In the genomic region with DNA sequence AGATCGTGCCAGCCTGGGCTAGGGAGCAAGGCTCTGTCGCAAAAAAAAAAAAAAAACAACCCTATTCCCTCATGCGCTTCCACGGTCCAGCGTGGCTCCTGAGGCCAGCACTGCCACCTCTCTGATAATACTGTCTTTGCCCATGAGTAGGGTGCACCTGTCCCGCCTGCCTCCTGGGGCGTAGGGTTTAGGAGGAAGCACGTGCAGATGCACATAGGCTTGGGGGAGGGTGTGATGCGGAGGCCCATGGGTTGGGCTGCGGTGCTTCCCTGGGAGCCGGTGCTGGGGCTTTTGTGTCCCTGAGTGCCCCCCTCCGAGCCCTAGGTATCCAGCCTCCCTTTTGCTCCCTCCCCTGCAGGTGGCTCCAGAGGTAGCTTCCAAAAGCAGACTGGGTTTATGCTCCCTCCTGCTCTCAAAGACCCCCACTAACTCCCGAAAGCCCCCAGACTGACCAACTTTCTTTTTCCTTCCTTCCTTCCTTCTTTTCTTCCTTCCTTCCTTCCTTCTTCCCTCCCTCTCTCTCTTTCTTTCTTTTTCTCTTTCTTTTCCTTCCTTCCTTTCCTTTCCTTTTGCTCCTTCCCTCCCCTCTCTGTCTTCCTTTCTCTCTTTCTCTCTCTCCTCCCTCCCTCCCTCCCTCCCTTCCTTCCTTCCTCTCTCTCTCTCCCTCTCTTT, we compare ENCODE assay signal across 19 cellular contexts. TPM values are rescaled to one million over a fixed set of nuclear protein-coding genes. Genes with fewer than 3 reads are reported as not detected.
DNase-seq lines count a peak whose midpoint lies in the region; ATAC-seq and TF ChIP-seq lines count a peak whose summit lies in the region.
"Had no signal": no experiment of that assay in that cellular context is flagged by ENCODE, and none has a peak within 500 bp of the region (broad histone marks: within the 10 kb centered on the region; RNA-seq: fewer than 3 reads in every experiment).

No MANE protein-coding gene starts in this region.

- H3K36me3 ChIP-seq in transverse colon: no peaks in the 10 kb centered on the region
- H3K36me3 ChIP-seq: prostate gland, tibial nerve, WERI-Rb-1 had no signal

- ATAC-seq in HG02610 (IDR thresholded peaks at IDR 0.05; ENCODE audit: unreplicated experiment): no peak
- ATAC-seq: activated T-helper 17 cell treated with anti-CD3 and anti-CD28 coated beads, Interleukin-2, amount 50 U/mL, for 72 hours; CD8-positive, alpha-beta T cell had no signal

- no peaks in the 10 kb centered on the region for H3K9me3 ChIP-seq in transverse colon
- H3K9me3 ChIP-seq: prostate gland, tibial nerve had no signal

- 40 to 47% methylated on average over 6 to 13 of the region's 13 CpGs for WGBS in transverse colon (ENCODE audit: low coverage in 1 of 2), 2 donors

- in situ Hi-C loops in transverse colon (cut with MboI; ENCODE audit: low pct_ligation_motif_present in 1 of 4, low pct_unique_long_range_greater_than_20kb in 1 of 4, low sequenced_read_pairs in 3 of 4) (loop anchor here in 1 of 4 donors (25.0 kb wide), 1 partner anchor 188 kb away; no protein-coding TSS in a partner anchor), ACHN (cut with HindIII; ENCODE audit: low pct_ligation_motif_present, low pct_unique_long_range_greater_than_20kb, low sequenced_read_pairs) (no loop called here)

- no peak for TF ChIP-seq POLR2A in transverse colon (IDR thresholded peaks at IDR 0.05)

- intact Hi-C loops in transverse colon (cut with DNase I; ENCODE audit: low total_unique reads): loop anchor here (10.0 kb wide), 1 partner anchor 1635 kb away; no protein-coding TSS in a partner anchor

- TF ChIP-seq EP300 in transverse colon (IDR thresholded peaks at IDR 0.05; ENCODE audit: low read depth): no peak

- DNase-seq in NCI-H510A (lab: John Stamatoyannopoulos, UW): peak; percentile 24
- no peak for DNase-seq in NCI-H510A treated with DMSO at 0.1 percent for 48 hours (lab: John Stamatoyannopoulos, UW)
- DNase-seq in NCI-H2107 treated with DMSO at 0.1 percent for 48 hours (lab: John Stamatoyannopoulos, UW; ENCODE audit: unreplicated experiment): peak; percentile 52
- peak; percentile 57 for DNase-seq in iPS-NIHi7 (ENCODE audit: extremely low spot score)
- peak; percentile 41 for DNase-seq in transverse colon
- no peak for DNase-seq in activated CD8-positive, alpha-beta memory T cell treated with anti-CD3 and anti-CD28 coated beads, Interleukin-2, amount 50 U/mL, for 4 hours
- no peak for DNase-seq in ACHN
- DNase-seq: CD8-positive, alpha-beta T cell; central memory CD4-positive, alpha-beta T cell; effector memory CD4-positive, alpha-beta T cell; hippocampal formation; NCI-H2081 treated with DMSO at 0.1 percent for 48 hours; stimulated activated CD4-positive, alpha-beta T cell treated with anti-CD3 and anti-CD28 coated beads, Interleukin-12 subunit alpha, Interleukin-12 subunit beta, amount 100 ng/mL, for 4 hours; stimulated activated naive CD4-positive, alpha-beta T cell; WERI-Rb-1 had no signal

- peak in 2 of 5 experiments; percentile 2 to 27 for TF ChIP-seq CTCF in transverse colon (IDR thresholded peaks at IDR 0.05)

- H3K4me1 ChIP-seq in transverse colon: peaks cover 0 to 34% (median 17%) of the 10 kb centered on the region in 4 donors
- H3K4me1 ChIP-seq: prostate gland had no signal

- H3K4me3 ChIP-seq in transverse colon: no peak overlapping the region
- H3K4me3 ChIP-seq: prostate gland, tibial nerve had no signal

- peak overlapping the region; percentile 59 to 70 (median 63) for H3K27ac ChIP-seq in transverse colon
- H3K27ac ChIP-seq: prostate gland had no signal

- H3K27me3 ChIP-seq in transverse colon: no peaks in the 10 kb centered on the region
- H3K27me3 ChIP-seq: tibial nerve had no signal

RNA-seq across cellular contexts. Expression of a gene that starts 12.8 kb away (rescaled TPM):
- 10 to 100 TPM; 15.3 to 86.2 (median 22.2) TPM for total RNA-seq in transverse colon

RNA-seq across cellular contexts. Expression of a gene that starts 34.0 kb away (rescaled TPM):
- 10 to 100 TPM; 32.6 to 84.9 (median 60.7) TPM for total RNA-seq in transverse colon

Comparison
In these comparisons a context has a peak if more than half of its experiments do, and no peak if none do; other contexts are left out.
1. DNase-seq: peak in NCI-H510A (single experiment), NCI-H2107 treated with DMSO at 0.1 percent for 48 hours (single experiment), iPS-NIHi7 (single experiment) and transverse colon (single experiment); none in NCI-H510A treated with DMSO at 0.1 percent for 48 hours (single experiment), activated CD8-positive, alpha-beta memory T cell treated with anti-CD3 and anti-CD28 coated beads, Interleukin-2, amount 50 U/mL, for 4 hours (single experiment) and ACHN (single experiment).